ENCODE assay signal across 19 cellular contexts in genomic region chr2:239392688-239393400, GRCh38. TPM values are rescaled to one million over a fixed set of nuclear protein-coding genes. Genes with fewer than 3 reads are reported as not detected.
DNase-seq lines count a peak whose midpoint lies in the region; ATAC-seq and TF ChIP-seq lines count a peak whose summit lies in the region.
"Had no signal": no experiment of that assay in that cellular context is flagged by ENCODE, and none has a peak within 500 bp of the region (broad histone marks: within the 10 kb centered on the region; RNA-seq: fewer than 3 reads in every experiment).

No MANE protein-coding gene starts in this region.

- H3K27me3 Mint-ChIP-seq in effector memory CD8-positive, alpha-beta T cell: no peaks in the 10 kb centered on the region
- H3K27me3 Mint-ChIP-seq in progenitor cell of endocrine pancreas: no peaks in the 10 kb centered on the region

- H3K36me3 Mint-ChIP-seq in effector memory CD8-positive, alpha-beta T cell (ENCODE audit: insufficient read depth): peaks cover 4% of the 10 kb centered on the region
- peaks cover 4% of the 10 kb centered on the region for H3K36me3 Mint-ChIP-seq in progenitor cell of endocrine pancreas (ENCODE audit: insufficient read depth)

- peak; percentile 14 for DNase-seq in activated CD8-positive, alpha-beta memory T cell treated with anti-CD3 and anti-CD28 coated beads, Interleukin-2, amount 50 U/mL, for 4 hours
- no peak for DNase-seq in activated CD8-positive, alpha-beta memory T cell treated with anti-CD3 and anti-CD28 coated beads for 24 hours
- DNase-seq in DMS79 treated with DMSO at 0.1 percent for 48 hours (lab: John Stamatoyannopoulos, UW) (peak; percentile 13), progenitor cell of endocrine pancreas (ENCODE audit: low spot score, unreplicated experiment) (no peak), AML-193 (lab: John Stamatoyannopoulos, UW) (no peak)
- DNase-seq in effector memory CD8-positive, alpha-beta T cell: no peak
- DNase-seq: activated CD4-positive, alpha-beta T cell treated with anti-CD3 and anti-CD28 coated beads, Interleukin-2, amount 50 U/mL, for 1 hour; activated gamma-delta T cell; DMS53; effector CD4-positive, alpha-beta T cell; hippocampal formation; Karpas-422; NCI-H1694; NCI-H510A treated with DMSO at 0.1 percent for 48 hours; T-helper 2 cell had no signal

- no peak for ATAC-seq in effector memory CD8-positive, alpha-beta T cell (replicated peaks)
- ATAC-seq in HG03521 (IDR thresholded peaks at IDR 0.05; ENCODE audit: unreplicated experiment) (no peak), GM21526 (IDR thresholded peaks at IDR 0.05; ENCODE audit: low FRiP score, unreplicated experiment) (no peak)
- ATAC-seq: body of pancreas, Panc1 had no signal

- H3K4me1 Mint-ChIP-seq in effector memory CD8-positive, alpha-beta T cell (ENCODE audit: low read depth in 2 of 2): peaks cover 15 to 18% of the 10 kb centered on the region in 2 donors
- peaks cover 12% of the 10 kb centered on the region for H3K4me1 Mint-ChIP-seq in progenitor cell of endocrine pancreas (ENCODE audit: low read depth)

- H3K9me3 Mint-ChIP-seq in effector memory CD8-positive, alpha-beta T cell: no peaks in the 10 kb centered on the region
- H3K9me3 Mint-ChIP-seq in progenitor cell of endocrine pancreas (ENCODE audit: low read depth): no peaks in the 10 kb centered on the region

- no peak overlapping the region for H3K4me3 Mint-ChIP-seq in effector memory CD8-positive, alpha-beta T cell
- H3K4me3 Mint-ChIP-seq in progenitor cell of endocrine pancreas (ENCODE audit: low read depth): no peak overlapping the region

- H3K27ac Mint-ChIP-seq in effector memory CD8-positive, alpha-beta T cell: peak overlapping the region; percentile 53 to 77
- H3K27ac Mint-ChIP-seq in progenitor cell of endocrine pancreas: peak overlapping the region; percentile 57

- no peak for TF ChIP-seq CTCF in progenitor cell of endocrine pancreas (IDR thresholded peaks at IDR 0.05; ENCODE audit: unreplicated experiment)

RNA-seq across cellular contexts. Expression of gene HDAC4, which starts 8.0 kb away (rescaled TPM):
- total RNA-seq in progenitor cell of endocrine pancreas: 38.4 and 46.2 TPM in 2 replicates

Comparison
In these comparisons a context has a peak if more than half of its experiments do, and no peak if none do; other contexts are left out.
1. DNase-seq: peak in activated CD8-positive, alpha-beta memory T cell treated with anti-CD3 and anti-CD28 coated beads, Interleukin-2, amount 50 U/mL, for 4 hours (single experiment) and DMS79 treated with DMSO at 0.1 percent for 48 hours (single experiment); none in activated CD8-positive, alpha-beta memory T cell treated with anti-CD3 and anti-CD28 coated beads for 24 hours (single experiment), effector memory CD8-positive, alpha-beta T cell (0 of 3), progenitor cell of endocrine pancreas (single experiment) and AML-193 (0 of 2).